Comparison of ENCODE assay signal across 8 cellular contexts in genomic region chr7:23474098-23474828, GRCh38. TPM values are rescaled to one million over a fixed set of nuclear protein-coding genes. Genes with fewer than 3 reads are reported as not detected.
DNase-seq lines count a peak whose midpoint lies in the region; ATAC-seq and TF ChIP-seq lines count a peak whose summit lies in the region.

No MANE protein-coding gene starts in this region.

- H3K4me2 ChIP-seq in DOHH2 (ENCODE audit: low read length) = peak overlapping the region; percentile 94

- H3K4me1 Mint-ChIP-seq in activated CD8-positive, alpha-beta memory T cell treated with anti-CD3 and anti-CD28 coated beads, Interleukin-2, amount 10 ng/mL, durations not matched to agents 7 days and 5 days = peaks cover 26% of the 10 kb centered on the region
- H3K4me1 Mint-ChIP-seq in osteocyte (ENCODE audit: unreplicated experiment) = peaks cover 30% of the 10 kb centered on the region

- peak overlapping the region; percentile 95 for H3K27ac ChIP-seq in DOHH2 (ENCODE audit: low read depth, low read length)
- H3K27ac ChIP-seq in HL-60 (replicated peaks) = peak overlapping the region; percentile 96

- H3K4me3 Mint-ChIP-seq in activated CD8-positive, alpha-beta memory T cell treated with anti-CD3 and anti-CD28 coated beads, Interleukin-2, amount 10 ng/mL, durations not matched to agents 7 days and 5 days = peak overlapping the region; percentile 74
- peak overlapping the region; percentile 87 for H3K4me3 Mint-ChIP-seq in osteocyte (ENCODE audit: unreplicated experiment)

- DNase-seq in HL-60 (ENCODE audit: low read depth in 1 of 2, low spot score in 1 of 2) = peak; percentile 92 to 99
- peak; percentile 92 for DNase-seq in NCI-H748 treated with DMSO at 0.1 percent for 48 hours (lab: John Stamatoyannopoulos, UW)
- DNase-seq in activated CD8-positive, alpha-beta memory T cell treated with anti-CD3 and anti-CD28 coated beads, Interleukin-2, amount 10 ng/mL, durations not matched to agents 7 days and 5 days = peak; percentile 94
- DNase-seq in fibroblast of villous mesenchyme (ENCODE audit: low read depth) = peak; percentile 96
- peak; percentile 98 for DNase-seq in osteocyte (ENCODE audit: extremely low spot score, unreplicated experiment)
- DNase-seq in occipital lobe (lab: John Stamatoyannopoulos, UW) = no peak

- TF ChIP-seq CTCF in DOHH2 (IDR thresholded peaks at IDR 0.05; ENCODE audit: low read depth, low read length, poor library complexity, severe bottlenecking) = no peak
- no peak for TF ChIP-seq CTCF in HL-60 (IDR thresholded peaks at IDR 0.05; ENCODE audit: insufficient read depth, low read length)
- no peak for TF ChIP-seq CTCF in fibroblast of villous mesenchyme (IDR thresholded peaks at IDR 0.05; ENCODE audit: insufficient read depth, low read depth, low read length)
- no peak for TF ChIP-seq CTCF in osteocyte (IDR thresholded peaks at IDR 0.05)

- peak; percentile 64 for ATAC-seq in GM21390 (IDR thresholded peaks at IDR 0.05; ENCODE audit: unreplicated experiment)
- peak; percentile 89 for ATAC-seq in activated CD8-positive, alpha-beta memory T cell treated with anti-CD3 and anti-CD28 coated beads, Interleukin-2, amount 10 ng/mL, durations not matched to agents 7 days and 5 days

- peaks cover 83% of the 10 kb centered on the region for H3K79me2 ChIP-seq in DOHH2 (ENCODE audit: control insufficient read depth, low read length)

- peak overlapping the region; percentile 49 for H3K27ac Mint-ChIP-seq in activated CD8-positive, alpha-beta memory T cell treated with anti-CD3 and anti-CD28 coated beads, Interleukin-2, amount 10 ng/mL, durations not matched to agents 7 days and 5 days
- peak overlapping the region; percentile 79 for H3K27ac Mint-ChIP-seq in osteocyte (ENCODE audit: unreplicated experiment)

- H3K36me3 ChIP-seq in DOHH2 (ENCODE audit: control insufficient read depth, low read length) = peaks cover 43% of the 10 kb centered on the region

- no peaks in the 10 kb centered on the region for H3K9me3 Mint-ChIP-seq in activated CD8-positive, alpha-beta memory T cell treated with anti-CD3 and anti-CD28 coated beads, Interleukin-2, amount 10 ng/mL, durations not matched to agents 7 days and 5 days (ENCODE audit: low read depth)
- H3K9me3 Mint-ChIP-seq in osteocyte (ENCODE audit: unreplicated experiment) = no peaks in the 10 kb centered on the region

- H3K27me3 Mint-ChIP-seq in activated CD8-positive, alpha-beta memory T cell treated with anti-CD3 and anti-CD28 coated beads, Interleukin-2, amount 10 ng/mL, durations not matched to agents 7 days and 5 days = peaks cover 68% of the 10 kb centered on the region
- peaks cover 13% of the 10 kb centered on the region for H3K27me3 Mint-ChIP-seq in osteocyte (ENCODE audit: unreplicated experiment)

- H3K27me3 ChIP-seq in DOHH2 (ENCODE audit: control insufficient read depth, low read length) (no peaks in the 10 kb centered on the region), HL-60 (ENCODE audit: insufficient read depth, poor library complexity, severe bottlenecking) (no peaks in the 10 kb centered on the region)

- no peaks in the 10 kb centered on the region for H4K20me1 ChIP-seq in DOHH2 (ENCODE audit: control insufficient read depth, insufficient read depth, low read depth, low read length)

- no peaks in the 10 kb centered on the region for H3K9me3 ChIP-seq in DOHH2 (ENCODE audit: control insufficient read depth, insufficient read depth, low read length)

- H3K4me3 ChIP-seq in DOHH2 (ENCODE audit: low read length) = peak overlapping the region; percentile 75
- H3K4me3 ChIP-seq in HL-60 (replicated peaks; ENCODE audit: insufficient read depth, low read length) = peak overlapping the region; percentile 49
- H3K4me3 ChIP-seq in fibroblast of villous mesenchyme (ENCODE audit: low read depth, low read length) = peak overlapping the region; percentile 81

- no peaks in the 10 kb centered on the region for H3K36me3 Mint-ChIP-seq in activated CD8-positive, alpha-beta memory T cell treated with anti-CD3 and anti-CD28 coated beads, Interleukin-2, amount 10 ng/mL, durations not matched to agents 7 days and 5 days
- H3K36me3 Mint-ChIP-seq in osteocyte (ENCODE audit: unreplicated experiment) = no peaks in the 10 kb centered on the region

- peaks cover 39% of the 10 kb centered on the region for H3K4me1 ChIP-seq in DOHH2 (ENCODE audit: control insufficient read depth, low read length)

- no peaks in the 10 kb centered on the region for H3K9me2 ChIP-seq in DOHH2 (replicated peaks; ENCODE audit: control insufficient read depth, low read length)

- CTCF ChIA-PET in activated CD8-positive, alpha-beta memory T cell treated with anti-CD3 and anti-CD28 coated beads, Interleukin-2, amount 10 ng/mL, durations not matched to agents 7 days and 5 days (lab: Charles Lee) = interaction anchor here (1.2 to 2.0 kb wide), 2 partner anchors 37 to 70 kb away, joined by 4 to 8 read pairs; no protein-coding TSS in a partner anchor

- H3F3A ChIP-seq in DOHH2 (ENCODE audit: control insufficient read depth, insufficient read depth) = peaks cover 57% of the 10 kb centered on the region

RNA-seq across cellular contexts. Expression of gene IGF2BP3, which starts 4.0 kb away (rescaled TPM):
- 1 to 10 TPM in 1 of 2 experiments, under 1 TPM in 1; 0.84 to 1.3 TPM for total RNA-seq in activated CD8-positive, alpha-beta memory T cell treated with anti-CD3 and anti-CD28 coated beads, Interleukin-2, amount 10 ng/mL, durations not matched to agents 7 days and 5 days
- 9.1 and 12.2 TPM in 2 replicates for total RNA-seq in fibroblast of villous mesenchyme
- 70.0 and 70.5 TPM in 2 replicates for total RNA-seq in osteocyte
- total RNA-seq in occipital lobe = 84.1 TPM

RNA-seq across cellular contexts. Expression of gene TRA2A, which starts 57.5 kb away (rescaled TPM):
- total RNA-seq in activated CD8-positive, alpha-beta memory T cell treated with anti-CD3 and anti-CD28 coated beads, Interleukin-2, amount 10 ng/mL, durations not matched to agents 7 days and 5 days = 100 to 1,000 TPM; 108 to 113 TPM
- 21.3 and 45.8 TPM in 2 replicates for total RNA-seq in fibroblast of villous mesenchyme
- 78.8 and 79.0 TPM in 2 replicates for total RNA-seq in osteocyte
- total RNA-seq in occipital lobe = 68.0 TPM
